Comparison of ENCODE assay signal across 8 cellular contexts in the genomic region with DNA sequence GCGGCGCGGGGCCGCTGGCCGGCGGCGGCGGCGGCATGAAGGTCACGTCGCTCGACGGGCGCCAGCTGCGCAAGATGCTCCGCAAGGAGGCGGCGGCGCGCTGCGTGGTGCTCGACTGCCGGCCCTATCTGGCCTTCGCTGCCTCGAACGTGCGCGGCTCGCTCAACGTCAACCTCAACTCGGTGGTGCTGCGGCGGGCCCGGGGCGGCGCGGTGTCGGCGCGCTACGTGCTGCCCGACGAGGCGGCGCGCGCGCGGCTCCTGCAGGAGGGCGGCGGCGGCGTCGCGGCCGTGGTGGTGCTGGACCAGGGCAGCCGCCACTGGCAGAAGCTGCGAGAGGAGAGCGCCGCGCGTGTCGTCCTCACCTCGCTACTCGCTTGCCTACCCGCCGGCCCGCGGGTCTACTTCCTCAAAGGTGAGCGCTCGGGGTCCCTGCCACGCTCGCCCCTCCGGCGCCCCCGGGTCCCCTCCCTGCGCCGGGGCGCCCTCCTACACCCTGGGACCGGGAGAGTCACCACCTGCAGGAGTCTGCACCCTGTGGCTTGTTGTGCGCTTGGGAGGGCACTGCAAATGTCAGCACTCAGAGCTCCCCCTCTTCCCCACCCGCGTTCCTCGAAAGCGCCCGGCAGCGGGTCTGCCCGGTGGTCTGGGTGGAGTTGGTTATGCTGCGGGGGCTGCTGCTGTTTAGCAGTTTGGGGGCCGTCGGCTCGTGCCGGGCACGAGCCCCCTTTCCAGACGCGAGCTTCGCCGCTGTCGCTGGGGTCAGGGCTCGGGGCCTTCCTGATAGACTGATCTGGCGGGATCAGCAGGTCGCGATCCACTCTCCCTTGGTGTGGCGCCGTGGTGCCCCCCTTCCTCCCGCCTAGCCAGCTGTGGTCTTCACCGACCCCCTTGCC. TPM values are rescaled to one million over a fixed set of nuclear protein-coding genes. Genes with fewer than 3 reads are reported as not detected.
A peak's percentile ranks its signal among the peaks of the same experiment; 100 is the strongest.
DNase-seq lines count a peak whose midpoint lies in the region; ATAC-seq, FAIRE-seq and TF ChIP-seq lines count a peak whose summit lies in the region.

No MANE protein-coding gene starts in this region.

- no peak for TF ChIP-seq CTCF in GM20000 (IDR thresholded peaks at IDR 0.05; ENCODE audit: extremely low read depth, missing control alignments)
- TF ChIP-seq CTCF in HL-60 (IDR thresholded peaks at IDR 0.05; ENCODE audit: insufficient read depth, low read length) = no peak
- TF ChIP-seq CTCF in bronchial epithelial cell (IDR thresholded peaks at IDR 0.05; ENCODE audit: insufficient read depth, low read length, severe bottlenecking) = no peak

- H3K27me3 ChIP-seq in CD8-positive, alpha-beta memory T cell (ENCODE audit: insufficient read depth, low read length, poor library complexity, severe bottlenecking) = no peaks in the 10 kb centered on the region
- H3K27me3 ChIP-seq in HL-60 (ENCODE audit: insufficient read depth, poor library complexity, severe bottlenecking) = no peaks in the 10 kb centered on the region
- no peaks in the 10 kb centered on the region for H3K27me3 ChIP-seq in bronchial epithelial cell (ENCODE audit: control insufficient read depth, insufficient read depth, low read length)

- peaks cover 63% of the 10 kb centered on the region for H3K4me1 ChIP-seq in CD8-positive, alpha-beta memory T cell (ENCODE audit: insufficient read depth, low read length)

- peak; percentile 42 to 77 (median 64) for DNase-seq in CD8-positive, alpha-beta memory T cell
- DNase-seq in GM20000 (ENCODE audit: low spot score) (peak; percentile 53), HL-60 (ENCODE audit: low read depth in 1 of 2, low spot score in 1 of 2) (peak in 1 of 2 experiments; percentile 47), UCSD-AML1 (lab: John Stamatoyannopoulos, UW; ENCODE audit: unreplicated experiment) (peak; percentile 63), bronchial epithelial cell (ENCODE audit: low read depth) (no peak), left lobe of liver (ENCODE audit: low spot score) (peak; percentile 49), AML-193 (lab: John Stamatoyannopoulos, UW) (no peak)
- peak in 2 of 3 donors; percentile 20 to 37 for DNase-seq in stimulated activated CD4-positive, alpha-beta T cell treated with anti-CD3 and anti-CD28 coated beads, TNF-alpha, amount 100 ng/mL, for 1 hour (ENCODE audit: low read depth in 3 of 3, low spot score in 1 of 3)

- peak overlapping the region; percentile 75 for H3K27ac ChIP-seq in CD8-positive, alpha-beta memory T cell (ENCODE audit: low read depth, low read length)
- no peak overlapping the region for H3K27ac ChIP-seq in HL-60 (replicated peaks)

- H3K9me3 ChIP-seq in CD8-positive, alpha-beta memory T cell (ENCODE audit: low read length) = no peaks in the 10 kb centered on the region

- POLR2A ChIA-PET in CD8-positive, alpha-beta memory T cell (lab: Charles Lee) = interaction anchor here (0.5 to 2.0 kb wide), 5 partner anchors 84 to 284 kb away, joined by 3 to 10 read pairs (median 6); partner anchors contain the start of gene SMNDC1

- peaks cover 0 to 3% (median 2%) of the 10 kb centered on the region in 3 donors for H3K36me3 Mint-ChIP-seq in CD8-positive, alpha-beta memory T cell

- peaks cover 0 to 3% of the 10 kb centered on the region in 2 donors for H3K27me3 Mint-ChIP-seq in CD8-positive, alpha-beta memory T cell

- H3K4me3 ChIP-seq in CD8-positive, alpha-beta memory T cell (ENCODE audit: low read length) = peak overlapping the region; percentile 66
- H3K4me3 ChIP-seq in HL-60 (replicated peaks; ENCODE audit: insufficient read depth, low read length) (peak overlapping the region; percentile 63), bronchial epithelial cell (ENCODE audit: low read depth, low read length) (peak overlapping the region; percentile 82)

- H3K4me1 Mint-ChIP-seq in CD8-positive, alpha-beta memory T cell = peaks cover 64 to 66% (median 65%) of the 10 kb centered on the region in 3 donors

- CTCF ChIA-PET in CD8-positive, alpha-beta memory T cell (lab: Charles Lee) = interaction anchor here (0.7 to 8.2 kb wide), 12 partner anchors 9 to 361 kb away, joined by 3 to 60 read pairs (median 4); no protein-coding TSS in a partner anchor

- H3K9me3 Mint-ChIP-seq in CD8-positive, alpha-beta memory T cell = no peaks in the 10 kb centered on the region

- no peak for FAIRE-seq in bronchial epithelial cell (lab: Jason Lieb, UNC)

- H3K4me3 Mint-ChIP-seq in CD8-positive, alpha-beta memory T cell = peak overlapping the region; percentile 88 to 99 (median 92)

- no peak for ATAC-seq in left lobe of liver

- H3K27ac Mint-ChIP-seq in CD8-positive, alpha-beta memory T cell = peak overlapping the region; percentile 76 to 96 (median 91)

- H3K36me3 ChIP-seq in CD8-positive, alpha-beta memory T cell (ENCODE audit: insufficient read depth, low read length) = no peaks in the 10 kb centered on the region
- peaks cover 5% of the 10 kb centered on the region for H3K36me3 ChIP-seq in bronchial epithelial cell (ENCODE audit: control insufficient read depth, insufficient read depth, low read length)

RNA-seq across cellular contexts. Expression of gene DUSP5, which starts 0.6 kb away (rescaled TPM):
- 10 to 100 TPM; 68.5 to 69.8 TPM for total RNA-seq in CD8-positive, alpha-beta memory T cell
- 3.0 TPM for polyA plus RNA-seq in CD8-positive, alpha-beta memory T cell
- total RNA-seq in bronchial epithelial cell (40.1 and 115 TPM in 2 replicates), left lobe of liver (3.8 TPM)

Comparison
In these comparisons a context has a peak if more than half of its experiments do, and no peak if none do; other contexts are left out.
1. DNase-seq: peak in CD8-positive, alpha-beta memory T cell (5 of 5), GM20000 (single experiment), UCSD-AML1 (single experiment), left lobe of liver (single experiment) and stimulated activated CD4-positive, alpha-beta T cell treated with anti-CD3 and anti-CD28 coated beads, TNF-alpha, amount 100 ng/mL, for 1 hour (2 of 3); none in bronchial epithelial cell (single experiment) and AML-193 (0 of 2).
2. Peak in every context shown above with its lines, with median percentiles within 50 percentile points of each other: H3K4me3 ChIP-seq.